12 cellular contexts compared by ENCODE assay signal in genomic region chr18:44651453-44651852, GRCh38. TPM values are rescaled to one million over a fixed set of nuclear protein-coding genes. Genes with fewer than 3 reads are reported as not detected.
A peak's percentile ranks its signal among the peaks of the same experiment; 100 is the strongest.
DNase-seq lines count a peak whose midpoint lies in the region; ATAC-seq, FAIRE-seq and TF ChIP-seq lines count a peak whose summit lies in the region.
"Had no signal": no experiment of that assay in that cellular context is flagged by ENCODE, and none has a peak within 500 bp of the region (broad histone marks: within the 10 kb centered on the region; RNA-seq: fewer than 3 reads in every experiment).

No MANE protein-coding gene starts in this region.

- H3K27ac ChIP-seq in left ventricle myocardium inferior (replicated peaks) (no peak overlapping the region), brain microvascular endothelial cell (no peak overlapping the region), keratinocyte (ENCODE audit: control insufficient read depth, insufficient read depth, low read length) (peak overlapping the region; percentile 48)
- H3K27ac ChIP-seq: epithelial cell of prostate, testis had no signal

- no peaks in the 10 kb centered on the region for H3K27me3 ChIP-seq in left ventricle myocardium inferior (ENCODE audit: low read depth)
- no peaks in the 10 kb centered on the region for H3K27me3 ChIP-seq in brain microvascular endothelial cell (replicated peaks)
- no peaks in the 10 kb centered on the region for H3K27me3 ChIP-seq in keratinocyte (ENCODE audit: control insufficient read depth, extremely low read depth, insufficient read depth, low read length)
- H3K27me3 ChIP-seq: testis had no signal

- H3K36me3 ChIP-seq in left ventricle myocardium inferior, result no peaks in the 10 kb centered on the region
- no peaks in the 10 kb centered on the region for H3K36me3 ChIP-seq in brain microvascular endothelial cell (replicated peaks)
- H3K36me3 ChIP-seq in keratinocyte (ENCODE audit: control insufficient read depth in 2 of 2, extremely low read depth in 1 of 2, insufficient read depth in 2 of 2, low read length in 2 of 2), result no peaks in the 10 kb centered on the region

- FAIRE-seq in keratinocyte (lab: Jason Lieb, UNC), result peak; percentile 94

- dilution Hi-C loops in keratinocyte (cut with MboI; ENCODE audit: extremely low pct_ligation_motif_present, low sequenced_read_pairs), result no loop called here

- no peaks in the 10 kb centered on the region for H3K9me1 ChIP-seq in keratinocyte (ENCODE audit: control insufficient read depth, extremely low read depth, insufficient read depth, low read length)

- H3K4me1 ChIP-seq in left ventricle myocardium inferior (peaks cover 17% of the 10 kb centered on the region), keratinocyte (ENCODE audit: control insufficient read depth, extremely low read depth, insufficient read depth, low read length) (peaks cover 24% of the 10 kb centered on the region)
- H3K4me1 ChIP-seq: testis had no signal

- H3K4me3 ChIP-seq in left ventricle myocardium inferior (no peak overlapping the region), brain microvascular endothelial cell (ENCODE audit: low read depth, low read length) (no peak overlapping the region), keratinocyte (ENCODE audit: control insufficient read depth in 2 of 3, extremely low read depth in 1 of 3, insufficient read depth in 2 of 3, low read depth in 1 of 3, low read length in 3 of 3) (no peak overlapping the region)
- H3K4me3 ChIP-seq: testis had no signal

- no peaks in the 10 kb centered on the region for H3K9me3 ChIP-seq in left ventricle myocardium inferior (replicated peaks)
- no peaks in the 10 kb centered on the region for H3K9me3 ChIP-seq in keratinocyte (ENCODE audit: control insufficient read depth, low read depth, low read length)
- H3K9me3 ChIP-seq: testis had no signal

- in situ Hi-C loops in brain microvascular endothelial cell (cut with HindIII; ENCODE audit: low pct_ligation_motif_present, low sequenced_read_pairs), result no loop called here

- H4K20me1 ChIP-seq in keratinocyte (ENCODE audit: control insufficient read depth, extremely low read depth, insufficient read depth, low read length), result no peaks in the 10 kb centered on the region

- intact Hi-C loops in Right ventricle myocardium superior (cut with DNase I) (no loop called here), left ventricle myocardium inferior (cut with micrococcal nuclease) (loop anchor here (10.0 kb wide), 1 partner anchor 553 kb away; no protein-coding TSS in a partner anchor)

- TF ChIP-seq CTCF in left ventricle myocardium inferior (IDR thresholded peaks at IDR 0.05; ENCODE audit: borderline replicate concordance), result no peak
- no peak for TF ChIP-seq CTCF in brain microvascular endothelial cell (IDR thresholded peaks at IDR 0.05; ENCODE audit: low read depth, low read length, missing control alignments)
- TF ChIP-seq CTCF in keratinocyte (optimal IDR thresholded peaks at IDR 0.05 in 1 of 3, IDR thresholded peaks at IDR 0.05 in 1 of 3, conservative IDR thresholded peaks at IDR 0.05 in 1 of 3; ENCODE audit: extremely low read depth in 1 of 3, insufficient read depth in 2 of 3, low read length in 3 of 3), result no peak

- no peak overlapping the region for H2AFZ ChIP-seq in keratinocyte (ENCODE audit: control insufficient read depth, low read length)

- ATAC-seq in Right ventricle myocardium superior (ENCODE audit: poor library complexity), result peak; percentile 94
- no peak for ATAC-seq in HG02981 (IDR thresholded peaks at IDR 0.05; ENCODE audit: unreplicated experiment)

- no peak overlapping the region for H3K9ac ChIP-seq in keratinocyte (ENCODE audit: control insufficient read depth, extremely low read depth, insufficient read depth, low read length)

- no peaks in the 10 kb centered on the region for H3K79me2 ChIP-seq in keratinocyte (ENCODE audit: control insufficient read depth, insufficient read depth, low read length)

- peak overlapping the region; percentile 40 for H3K4me2 ChIP-seq in keratinocyte (ENCODE audit: control insufficient read depth, extremely low read depth, insufficient read depth, low read depth, low read length)

- no peak for DNase-seq in Right ventricle myocardium superior
- no peak for DNase-seq in left ventricle myocardium inferior
- peak; percentile 89 for DNase-seq in brain microvascular endothelial cell
- DNase-seq in keratinocyte (ENCODE audit: low read depth, low spot score), result peak; percentile 53
- DNase-seq in UCSD-AML1 (lab: John Stamatoyannopoulos, UW; ENCODE audit: unreplicated experiment), result no peak
- no peak for DNase-seq in NCI-H1092 (lab: John Stamatoyannopoulos, UW)
- DNase-seq in NOMO-1 treated with dmso at 0.1 percent for 144 hours (lab: John Stamatoyannopoulos, UW; ENCODE audit: unreplicated experiment), result no peak
- DNase-seq: activated CD4-positive, alpha-beta T cell treated with anti-CD3 and anti-CD28 coated beads for 1 hour; NCI-H1048; testis had no signal

RNA-seq across cellular contexts. Expression of gene SETBP1, which starts 29.2 kb away (rescaled TPM):
- total RNA-seq in Right ventricle myocardium superior (6.3 TPM), left ventricle myocardium inferior (10.3 TPM)
- 2.1 to 7.3 TPM (median 3.3 TPM) in 3 replicates for polyA plus RNA-seq in keratinocyte
- 2.4 TPM for polyA plus RNA-seq in keratinocyte (2011; ENCODE audit: low read depth)
- 1.7 and 2.6 TPM in 2 replicates for polyA plus RNA-seq in keratinocyte (2011; cell fraction: cytosol; rRNA removed)
- 5.8 and 6.5 TPM in 2 replicates for polyA plus RNA-seq in keratinocyte (2011; cell fraction: nucleus; rRNA removed)
- polyA plus RNA-seq in keratinocyte (2012; ENCODE audit: low replicate concordance), result 1.7 and 4.4 TPM in 2 replicates
- polyA minus RNA-seq in keratinocyte, result 5.2 to 11.3 TPM (median 11.2 TPM) in 3 replicates
- polyA minus RNA-seq in keratinocyte (2011; cell fraction: cytosol; rRNA and poly(A)+ RNA removed), result 2.9 TPM
- 9.7 and 20.0 TPM in 2 replicates for polyA minus RNA-seq in keratinocyte (2011; cell fraction: nucleus; rRNA and poly(A)+ RNA removed)

Comparison
In these comparisons a context has a peak if more than half of its experiments do, and no peak if none do; other contexts are left out.
1. DNase-seq: peak in brain microvascular endothelial cell (single experiment) and keratinocyte (single experiment); none in Right ventricle myocardium superior (single experiment), left ventricle myocardium inferior (single experiment), UCSD-AML1 (single experiment), NCI-H1092 (single experiment) and NOMO-1 treated with dmso at 0.1 percent for 144 hours (single experiment).